28 cellular contexts compared by ENCODE assay signal in genomic region chr11:122833133-122833470, GRCh38. TPM values are rescaled to one million over a fixed set of nuclear protein-coding genes. Genes with fewer than 3 reads are reported as not detected.
DNase-seq lines count a peak whose midpoint lies in the region; ATAC-seq and TF ChIP-seq lines count a peak whose summit lies in the region.
"Had no signal": no experiment of that assay in that cellular context is flagged by ENCODE, and none has a peak within 500 bp of the region (broad histone marks: within the 10 kb centered on the region; RNA-seq: fewer than 3 reads in every experiment).

No MANE protein-coding gene starts in this region.

- no TSS peak for BruUV-seq in mammary epithelial cell (replicated peaks; lab: Mats Ljungman, UMichigan)

- dilution Hi-C loops in mammary epithelial cell (cut with HindIII; ENCODE audit: low sequenced_read_pairs): no loop called here

- no peaks in the 10 kb centered on the region for H3K36me3 Mint-ChIP-seq in activated T-cell treated with anti-CD3 and anti-CD28 coated beads, Interleukin-2, amount 50 U/mL, for 24 hours (ENCODE audit: low read depth)
- H3K36me3 Mint-ChIP-seq in central memory CD8-positive, alpha-beta T cell (ENCODE audit: insufficient read depth): peaks cover 7% of the 10 kb centered on the region
- no peaks in the 10 kb centered on the region for H3K36me3 Mint-ChIP-seq in progenitor cell of endocrine pancreas (ENCODE audit: insufficient read depth)
- H3K36me3 Mint-ChIP-seq: CD4-positive, CD25-positive, alpha-beta regulatory T cell; naive B cell had no signal

- in situ Hi-C loops in mammary epithelial cell (cut with MboI; ENCODE audit: low sequenced_read_pairs in 2 of 2): no loop called here
- in situ Hi-C loops in G401 (cut with HindIII; ENCODE audit: low sequenced_read_pairs): no loop called here

- peaks cover 12% of the 10 kb centered on the region for H3K4me1 ChIP-seq in HUES64 (ENCODE audit: insufficient read depth, low read length)
- no peaks in the 10 kb centered on the region for H3K4me1 ChIP-seq in mammary epithelial cell (ENCODE audit: insufficient read depth, low read length)
- H3K4me1 ChIP-seq: HAP-1, left ventricle myocardium inferior, stomach, thyroid gland, uterus had no signal

- peaks cover 39% of the 10 kb centered on the region for H3K4me1 Mint-ChIP-seq in activated T-cell treated with anti-CD3 and anti-CD28 coated beads, Interleukin-2, amount 50 U/mL, for 24 hours (ENCODE audit: low read depth)
- peaks cover 42% of the 10 kb centered on the region for H3K4me1 Mint-ChIP-seq in central memory CD8-positive, alpha-beta T cell
- peaks cover 14% of the 10 kb centered on the region for H3K4me1 Mint-ChIP-seq in progenitor cell of endocrine pancreas (ENCODE audit: low read depth)
- H3K4me1 Mint-ChIP-seq: activated CD4-positive, alpha-beta memory T cell treated with anti-CD3 and anti-CD28 coated beads, Interleukin-2, amount 10 ng/mL, durations not matched to agents 7 days and 5 days had no signal

- no peak overlapping the region for H3K4me3 ChIP-seq in HUES64 (ENCODE audit: low read length)
- no peak overlapping the region for H3K4me3 ChIP-seq in mammary epithelial cell (replicated peaks in 1 of 3; ENCODE audit: insufficient read depth in 1 of 3, low read depth in 2 of 3, low read length in 3 of 3)
- H3K4me3 ChIP-seq: HAP-1, left ventricle myocardium inferior, stomach, thyroid gland, uterus had no signal

- CTCF ChIA-PET in mammary epithelial cell (lab: Charles Lee; ENCODE audit: low non-redundant PET): interaction anchor here (0.7 kb wide), 1 partner anchor 50 kb away, joined by 13 read pairs; no protein-coding TSS in a partner anchor

- H3K4me2 ChIP-seq in mammary epithelial cell (ENCODE audit: insufficient read depth, low read depth, low read length): no peak overlapping the region

- no peaks in the 10 kb centered on the region for H4K20me1 ChIP-seq in mammary epithelial cell (ENCODE audit: insufficient read depth, low read length)

- H3K36me3 ChIP-seq in HUES64 (ENCODE audit: insufficient read depth, low read length): no peaks in the 10 kb centered on the region
- no peaks in the 10 kb centered on the region for H3K36me3 ChIP-seq in mammary epithelial cell (ENCODE audit: insufficient read depth, low read length)
- H3K36me3 ChIP-seq: HAP-1, left ventricle myocardium inferior, stomach, thyroid gland, uterus had no signal

- H3K9me3 Mint-ChIP-seq in activated T-cell treated with anti-CD3 and anti-CD28 coated beads, Interleukin-2, amount 50 U/mL, for 24 hours: no peaks in the 10 kb centered on the region
- no peaks in the 10 kb centered on the region for H3K9me3 Mint-ChIP-seq in central memory CD8-positive, alpha-beta T cell
- H3K9me3 Mint-ChIP-seq in progenitor cell of endocrine pancreas (ENCODE audit: low read depth): no peaks in the 10 kb centered on the region
- H3K9me3 Mint-ChIP-seq: activated CD4-positive, alpha-beta memory T cell treated with anti-CD3 and anti-CD28 coated beads, Interleukin-2, amount 10 ng/mL, durations not matched to agents 7 days and 5 days had no signal

- H3K27ac ChIP-seq in HUES64 (ENCODE audit: low read depth, low read length): peak overlapping the region; percentile 69
- no peak overlapping the region for H3K27ac ChIP-seq in mammary epithelial cell (ENCODE audit: insufficient read depth, low read depth, low read length)
- H3K27ac ChIP-seq: left ventricle myocardium inferior, stomach, thyroid gland, uterus had no signal

- H2AFZ ChIP-seq in mammary epithelial cell (ENCODE audit: low read depth, low read length): no peak overlapping the region

- H3K9ac ChIP-seq in HUES64 (ENCODE audit: low read depth, low read length) (peak overlapping the region; percentile 36; the same call in 1 of the 2 replicates), mammary epithelial cell (ENCODE audit: insufficient read depth, low read length) (no peak overlapping the region)

- peak overlapping the region; percentile 41 for H3K27ac Mint-ChIP-seq in activated T-cell treated with anti-CD3 and anti-CD28 coated beads, Interleukin-2, amount 50 U/mL, for 24 hours
- H3K27ac Mint-ChIP-seq in central memory CD8-positive, alpha-beta T cell (ENCODE audit: low read depth): peak overlapping the region; percentile 93
- H3K27ac Mint-ChIP-seq in progenitor cell of endocrine pancreas: peak overlapping the region; percentile 37
- H3K27ac Mint-ChIP-seq: activated CD4-positive, alpha-beta memory T cell treated with anti-CD3 and anti-CD28 coated beads, Interleukin-2, amount 10 ng/mL, durations not matched to agents 7 days and 5 days; CD4-positive, CD25-positive, alpha-beta regulatory T cell had no signal

- 57% methylated on average over 2 of the region's 2 CpGs for WGBS in HUES64
- WGBS in mammary epithelial cell (ENCODE audit: low coverage, missing lambda C conversion rate): 40% methylated on average over 2 of the region's 2 CpGs

- intact Hi-C loops in mammary epithelial cell (cut with micrococcal nuclease): no loop called here

- no peak for ATAC-seq in central memory CD8-positive, alpha-beta T cell (replicated peaks; ENCODE audit: extremely low read depth, poor library complexity, severe bottlenecking)
- ATAC-seq: esophagus mucosa had no signal

- no peak overlapping the region for H3K4me3 Mint-ChIP-seq in activated T-cell treated with anti-CD3 and anti-CD28 coated beads, Interleukin-2, amount 50 U/mL, for 24 hours
- peak overlapping the region; percentile 16 for H3K4me3 Mint-ChIP-seq in central memory CD8-positive, alpha-beta T cell
- H3K4me3 Mint-ChIP-seq in progenitor cell of endocrine pancreas (ENCODE audit: low read depth): no peak overlapping the region
- H3K4me3 Mint-ChIP-seq: activated CD4-positive, alpha-beta memory T cell treated with anti-CD3 and anti-CD28 coated beads, Interleukin-2, amount 10 ng/mL, durations not matched to agents 7 days and 5 days had no signal

- H3K9me3 ChIP-seq in HUES64 (ENCODE audit: insufficient read depth, low read depth, low read length): no peaks in the 10 kb centered on the region
- H3K9me3 ChIP-seq in mammary epithelial cell (replicated peaks; ENCODE audit: insufficient read depth, low read length): no peaks in the 10 kb centered on the region
- H3K9me3 ChIP-seq: HAP-1, left ventricle myocardium inferior, stomach, thyroid gland, uterus had no signal

- no peaks in the 10 kb centered on the region for H3K27me3 Mint-ChIP-seq in activated T-cell treated with anti-CD3 and anti-CD28 coated beads, Interleukin-2, amount 50 U/mL, for 24 hours
- no peaks in the 10 kb centered on the region for H3K27me3 Mint-ChIP-seq in central memory CD8-positive, alpha-beta T cell
- peaks cover 14% of the 10 kb centered on the region for H3K27me3 Mint-ChIP-seq in progenitor cell of endocrine pancreas

- H3K27me3 ChIP-seq in HUES64 (ENCODE audit: insufficient read depth, low read length): no peaks in the 10 kb centered on the region
- H3K27me3 ChIP-seq in mammary epithelial cell (ENCODE audit: insufficient read depth, low read length): no peaks in the 10 kb centered on the region
- H3K27me3 ChIP-seq: stomach, thyroid gland, uterus had no signal

- TF ChIP-seq CTCF in progenitor cell of endocrine pancreas (IDR thresholded peaks at IDR 0.05; ENCODE audit: unreplicated experiment) (no peak), mammary epithelial cell (conservative IDR thresholded peaks at IDR 0.05 in 1 of 2, IDR thresholded peaks at IDR 0.05 in 1 of 2; ENCODE audit: extremely low read depth in 1 of 2, insufficient read depth in 1 of 2, low read depth in 1 of 2, low read length in 2 of 2) (no peak)

- DNase-seq in activated T-cell treated with anti-CD3 and anti-CD28 coated beads, Interleukin-2, amount 50 U/mL, for 24 hours: no peak
- no peak for DNase-seq in activated T-cell treated with anti-CD3 and anti-CD28 coated beads, Interleukin-2, amount 50 U/mL, for 48 hours
- no peak for DNase-seq in central memory CD8-positive, alpha-beta T cell (ENCODE audit: low spot score in 2 of 2)
- DNase-seq in progenitor cell of endocrine pancreas (ENCODE audit: low spot score, unreplicated experiment) (no peak), mammary epithelial cell (no peak), ecto neural progenitor cell (ENCODE audit: low spot score) (no peak), G401 (ENCODE audit: low spot score) (no peak)
- DNase-seq: 8988T; activated CD4-positive, alpha-beta memory T cell treated with anti-CD3 and anti-CD28 coated beads, Interleukin-2, amount 10 ng/mL, durations not matched to agents 7 days and 5 days; activated effector memory CD4-positive, alpha-beta T cell treated with anti-CD3 and anti-CD28 coated beads, Interleukin-2, amount 50 U/mL, for 16 hours; CD4-positive, CD25-positive, alpha-beta regulatory T cell; central memory CD4-positive, alpha-beta T cell; Karpas-422; left ventricle myocardium inferior; NCI-H1417 treated with DMSO at 0.1 percent for 48 hours; NCI-H2081; NCI-H226; SHP77 treated with DMSO at 0.1 percent for 48 hours; small intestine; stomach; thyroid gland; uterus had no signal

- H3K79me2 ChIP-seq in mammary epithelial cell (ENCODE audit: insufficient read depth, low read length): no peaks in the 10 kb centered on the region

RNA-seq across cellular contexts. Expression of gene CRTAM, which starts 5.2 kb away (rescaled TPM):
- polyA plus RNA-seq in HUES64 (2013, experiment 1 of 2): not detected
- polyA plus RNA-seq in HUES64 (2013, experiment 2 of 2): 0.38 TPM
- total RNA-seq in progenitor cell of endocrine pancreas: not detected in 2 replicates
- total RNA-seq in mammary epithelial cell: under 1 TPM in 1 of 2 donors, not detected in 1; 0.33 TPM
- 0.03 TPM for polyA plus RNA-seq in mammary epithelial cell
- not detected for polyA minus RNA-seq in mammary epithelial cell
- total RNA-seq in G401 (2014; rRNA removed; shearing (Covaris generic)): not detected in 2 replicates
- total RNA-seq: esophagus mucosa, fibroblast of villous mesenchyme, left ventricle myocardium inferior, renal cortical epithelial cell had no signal

RNA-seq across cellular contexts. Expression of gene JHY, which starts 49.5 kb away (rescaled TPM):
- polyA plus RNA-seq in HUES64 (2013, experiment 1 of 2): 0.60 TPM
- polyA plus RNA-seq in HUES64 (2013, experiment 2 of 2): 0.82 TPM
- 3.5 and 5.3 TPM in 2 replicates for total RNA-seq in progenitor cell of endocrine pancreas
- 1 to 10 TPM; 6.2 to 7.7 TPM for total RNA-seq in mammary epithelial cell
- 2.3 TPM for polyA plus RNA-seq in mammary epithelial cell
- polyA minus RNA-seq in mammary epithelial cell: 3.3 TPM
- 0.81 TPM in 1 of 2 replicates, not detected in the other for total RNA-seq in G401 (2014; rRNA removed; shearing (Covaris generic))

Comparison
In these comparisons a context has a peak if more than half of its experiments do, and no peak if none do; other contexts are left out.
1. H3K27ac Mint-ChIP-seq: peak in every context shown above with its lines; median percentile 93 in central memory CD8-positive, alpha-beta T cell; 41 in activated T-cell treated with anti-CD3 and anti-CD28 coated beads, Interleukin-2, amount 50 U/mL, for 24 hours; 37 in progenitor cell of endocrine pancreas.